ENCODE assay signal across 12 cellular contexts in genomic region chr1:201310986-201311355, GRCh38. TPM values are rescaled to one million over a fixed set of nuclear protein-coding genes. Genes with fewer than 3 reads are reported as not detected.
DNase-seq lines count a peak whose midpoint lies in the region; ATAC-seq and TF ChIP-seq lines count a peak whose summit lies in the region.
"Had no signal": no experiment of that assay in that cellular context is flagged by ENCODE, and none has a peak within 500 bp of the region (broad histone marks: within the 10 kb centered on the region; RNA-seq: fewer than 3 reads in every experiment).

No MANE protein-coding gene starts in this region.

- TF ChIP-seq POLR2A in esophagus squamous epithelium (IDR thresholded peaks at IDR 0.05) = no peak

- WGBS in esophagus squamous epithelium, 2 donors = 32 to 38% methylated on average over 4 of the region's 4 CpGs

- H3K4me1 Mint-ChIP-seq in stimulated activated naive CD8-positive, alpha-beta T cell treated with anti-CD3 and anti-CD28 coated beads, Interleukin-15, amount 100 ng/mL, for 72 hours = peaks cover 19% of the 10 kb centered on the region
- H3K4me1 Mint-ChIP-seq: B cell had no signal

- H3K27me3 ChIP-seq in esophagus squamous epithelium = no peaks in the 10 kb centered on the region

- H3K9me3 Mint-ChIP-seq in stimulated activated naive CD8-positive, alpha-beta T cell treated with anti-CD3 and anti-CD28 coated beads, Interleukin-15, amount 100 ng/mL, for 72 hours = no peaks in the 10 kb centered on the region

- peak; percentile 5 for ATAC-seq in stimulated activated naive CD8-positive, alpha-beta T cell treated with anti-CD3 and anti-CD28 coated beads, Interleukin-15, amount 100 ng/mL, for 72 hours
- no peak for ATAC-seq in stimulated activated naive CD8-positive, alpha-beta T cell treated with anti-CD3 and anti-CD28 coated beads, Interleukin-15, Interleukin-2, amounts not matched to agents 100 U/mL and 50 U/mL, for 24 hours
- ATAC-seq in sciatic nerve = no peak
- no peak for ATAC-seq in HG03280 (IDR thresholded peaks at IDR 0.05; ENCODE audit: unreplicated experiment)

- no peak for DNase-seq in stimulated activated naive CD8-positive, alpha-beta T cell treated with anti-CD3 and anti-CD28 coated beads, Interleukin-15, amount 100 ng/mL, for 72 hours
- no peak for DNase-seq in stimulated activated naive CD8-positive, alpha-beta T cell treated with anti-CD3 and anti-CD28 coated beads, Interleukin-15, Interleukin-2, amounts not matched to agents 100 U/mL and 50 U/mL, for 24 hours
- DNase-seq in NCI-H774 (lab: John Stamatoyannopoulos, UW) (peak; percentile 5), esophagus squamous epithelium (lab: John Stamatoyannopoulos, UW) (no peak), sciatic nerve (ENCODE audit: low spot score) (no peak), activated T-cell treated with anti-CD3 and anti-CD28 coated beads for 4 hours (no peak)
- DNase-seq in stimulated activated CD4-positive, alpha-beta T cell treated with anti-CD3 and anti-CD28 coated beads, Interleukin-2, amount 100 ng/mL, for 24 hours = no peak
- DNase-seq: HCEC 1CT; RPMI8226; stimulated activated CD4-positive, alpha-beta T cell treated with anti-CD3 and anti-CD28 coated beads, Interleukin-4, amount 100 ng/mL, for 1 hour had no signal

- no peak overlapping the region for H3K27ac Mint-ChIP-seq in stimulated activated naive CD8-positive, alpha-beta T cell treated with anti-CD3 and anti-CD28 coated beads, Interleukin-15, amount 100 ng/mL, for 72 hours
- H3K27ac Mint-ChIP-seq: B cell had no signal

- no peak overlapping the region for H3K4me3 ChIP-seq in esophagus squamous epithelium

- peak overlapping the region; percentile 93 to 97 (median 96) for H3K27ac ChIP-seq in esophagus squamous epithelium

- peaks cover 45% of the 10 kb centered on the region for H3K27me3 Mint-ChIP-seq in stimulated activated naive CD8-positive, alpha-beta T cell treated with anti-CD3 and anti-CD28 coated beads, Interleukin-15, amount 100 ng/mL, for 72 hours

- H3K4me1 ChIP-seq in esophagus squamous epithelium = peaks cover 58 to 99% (median 59%) of the 10 kb centered on the region in 3 donors

- intact Hi-C loops in esophagus squamous epithelium (cut with DNase I) (no loop called here), sciatic nerve (cut with DNase I) (no loop called here)

- TF ChIP-seq CTCF in esophagus squamous epithelium (IDR thresholded peaks at IDR 0.05) = no peak

- no peaks in the 10 kb centered on the region for H3K9me3 ChIP-seq in esophagus squamous epithelium

- H3K36me3 ChIP-seq in esophagus squamous epithelium = peaks cover 5 to 33% (median 21%) of the 10 kb centered on the region in 3 donors

- peak overlapping the region in 1 of 2 donors; percentile 8 for H3K4me3 Mint-ChIP-seq in stimulated activated naive CD8-positive, alpha-beta T cell treated with anti-CD3 and anti-CD28 coated beads, Interleukin-15, amount 100 ng/mL, for 72 hours
- H3K4me3 Mint-ChIP-seq: B cell had no signal

RNA-seq across cellular contexts. Expression of gene PKP1, which starts 27.7 kb away (rescaled TPM):
- total RNA-seq in esophagus squamous epithelium (100 to 1,000 TPM; 263 to 706 (median 410) TPM), sciatic nerve (8.2 TPM)
- total RNA-seq: B cell had no signal

Comparison
In these comparisons a context has a peak if more than half of its experiments do, and no peak if none do; other contexts are left out.
1. RNA of gene PKP1, which starts 27.7 kb away (total RNA-seq): 263 to 706 TPM in esophagus squamous epithelium; 8.2 TPM in sciatic nerve (single experiment); every median in the first group is over 10 times any median in the second.